ENCODE assay signal across 1 cellular context in genomic region chr17:82053130-82053529, GRCh38.
TF ChIP-seq lines count a peak whose summit lies in the region.

No MANE protein-coding gene starts in this region.

TF ChIP-seq in HepG2, 621 proteins besides CTCF, POLR2A, EP300 and RAD21:
- TF ChIP-seq NFYC (CRISPR knock-in tag; IDR thresholded peaks at IDR 0.05) = no peak
- no peak for TF ChIP-seq NR2F6 (IDR thresholded peaks at IDR 0.05)
- no peak for TF ChIP-seq NR2F6 (CRISPR knock-in tag; IDR thresholded peaks at IDR 0.05)
- TF ChIP-seq HNF4G (IDR thresholded peaks at IDR 0.05; ENCODE audit: borderline replicate concordance, low read depth, low read length) = no peak
- TF ChIP-seq HNF4G (CRISPR knock-in tag; IDR thresholded peaks at IDR 0.05; ENCODE audit: borderline replicate concordance, low read depth) = no peak
- TF ChIP-seq ZBTB14 (CRISPR knock-in tag; IDR thresholded peaks at IDR 0.05) = no peak
- TF ChIP-seq ZNF20 (CRISPR knock-in tag; IDR thresholded peaks at IDR 0.05) = no peak
- TF ChIP-seq NR2C2 (CRISPR knock-in tag; IDR thresholded peaks at IDR 0.05; ENCODE audit: borderline replicate concordance) = no peak
- no peak for TF ChIP-seq ZSCAN9 (CRISPR knock-in tag; IDR thresholded peaks at IDR 0.05; ENCODE audit: borderline replicate concordance)
- TF ChIP-seq ZNF382 (CRISPR knock-in tag; IDR thresholded peaks at IDR 0.05; ENCODE audit: borderline replicate concordance) = no peak
- TF ChIP-seq AHR (CRISPR knock-in tag; IDR thresholded peaks at IDR 0.05) = no peak
- TF ChIP-seq MTA3 (CRISPR knock-in tag; IDR thresholded peaks at IDR 0.05) = no peak
- no peak for TF ChIP-seq STAT6 (CRISPR knock-in tag; IDR thresholded peaks at IDR 0.05; ENCODE audit: borderline replicate concordance)
- TF ChIP-seq MZF1 (CRISPR knock-in tag; IDR thresholded peaks at IDR 0.05; ENCODE audit: borderline replicate concordance) = no peak
- no peak for TF ChIP-seq SMARCE1 (IDR thresholded peaks at IDR 0.05; ENCODE audit: borderline replicate concordance)
